ENCODE assay signal across 10 cellular contexts in the genomic region with DNA sequence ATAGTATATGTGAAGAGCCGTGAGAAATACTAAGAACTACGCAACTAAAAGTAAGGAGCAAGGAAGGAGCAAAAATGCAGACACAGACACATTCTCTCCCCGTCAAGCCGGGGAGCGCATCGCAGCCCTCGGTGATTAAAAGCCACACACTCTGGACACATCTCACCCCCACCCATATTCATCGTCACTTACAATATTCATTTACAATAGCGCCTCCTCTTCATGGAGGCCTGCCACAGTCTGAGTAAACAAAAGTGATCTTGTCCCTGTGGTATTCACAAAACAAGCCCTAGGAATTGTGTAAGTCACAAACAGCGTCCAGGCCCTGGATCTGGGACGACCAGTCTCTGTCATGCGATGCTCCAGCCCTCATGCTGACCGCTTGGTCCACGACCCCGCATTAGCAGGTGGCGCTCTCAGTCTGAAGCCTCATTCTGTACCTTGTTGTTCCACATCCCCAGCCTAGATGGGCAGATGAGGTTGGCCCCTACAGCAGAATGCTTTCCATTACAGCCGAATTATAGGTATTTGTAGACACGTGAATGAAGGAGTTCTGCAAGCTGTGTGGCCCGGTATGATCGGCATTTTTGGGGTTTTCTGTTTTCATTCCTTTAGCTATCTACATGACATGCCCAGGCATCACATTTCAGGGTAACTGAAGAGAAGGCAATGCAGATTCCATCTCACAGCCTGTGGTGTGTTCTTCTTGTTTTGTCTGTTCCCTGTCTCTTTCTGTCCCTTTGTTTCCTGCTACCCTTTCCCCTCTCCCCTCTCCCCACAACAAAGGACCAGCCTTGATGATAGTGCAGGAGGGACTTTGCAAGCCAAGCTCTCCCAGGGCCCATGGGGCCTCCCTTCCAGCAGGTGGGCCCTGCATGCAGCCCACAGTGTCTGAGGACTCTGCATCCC.
A peak's percentile ranks its signal among the peaks of the same experiment; 100 is the strongest.
DNase-seq lines count a peak whose midpoint lies in the region; ATAC-seq and TF ChIP-seq lines count a peak whose summit lies in the region.
"Had no signal": no experiment of that assay in that cellular context is flagged by ENCODE, and none has a peak within 500 bp of the region (broad histone marks: within the 10 kb centered on the region; RNA-seq: fewer than 3 reads in every experiment).

No MANE protein-coding gene starts in this region.

- peaks cover 16% of the 10 kb centered on the region for H3K4me1 ChIP-seq in vagina
- H3K4me1 ChIP-seq: Caco-2 had no signal

- no peak for DNase-seq in activated naive CD4-positive, alpha-beta T cell treated with anti-CD3 and anti-CD28 coated beads, Interleukin-2, amount 10 ng/mL, durations not matched to agents 7 days and 5 days
- DNase-seq in activated naive CD4-positive, alpha-beta T cell treated with Interleukin-2 at 50 U/mL for 16 hours: no peak
- DNase-seq in chondrocyte (ENCODE audit: low spot score) (no peak), midbrain (lab: John Stamatoyannopoulos, UW) (peak; percentile 70), vagina (ENCODE audit: extremely low spot score in 2 of 2) (peak in 1 of 2 donors; percentile 71), GM13977 (ENCODE audit: low spot score) (no peak)
- no peak for DNase-seq in activated CD4-positive, alpha-beta T cell treated with anti-CD3 and anti-CD28 coated beads, Interleukin-2, amount 50 U/mL, for 48 hours
- DNase-seq: Caco-2 had no signal

- intact Hi-C loops in vagina (cut with DNase I): no loop called here

- TF ChIP-seq CTCF in chondrocyte (IDR thresholded peaks at IDR 0.05) (no peak), vagina (IDR thresholded peaks at IDR 0.05) (no peak), GM13977 (IDR thresholded peaks at IDR 0.05; ENCODE audit: extremely low read depth, insufficient read depth, missing control alignments) (no peak)

- no peaks in the 10 kb centered on the region for H3K27me3 Mint-ChIP-seq in activated naive CD4-positive, alpha-beta T cell treated with anti-CD3 and anti-CD28 coated beads, Interleukin-2, amount 10 ng/mL, durations not matched to agents 7 days and 5 days
- no peaks in the 10 kb centered on the region for H3K27me3 Mint-ChIP-seq in chondrocyte (ENCODE audit: low read depth)

- peaks cover 0 to 9% of the 10 kb centered on the region in 2 donors for H3K36me3 ChIP-seq in vagina

- H3K27ac ChIP-seq in vagina: peak overlapping the region; percentile 72

- in situ Hi-C loops in GM13977 (cut with MboI; ENCODE audit: low pct_unique_long_range_greater_than_20kb, low sequenced_read_pairs, unreplicated experiment): no loop called here

- TF ChIP-seq POLR2A in vagina (IDR thresholded peaks at IDR 0.05): no peak

- peak overlapping the region; percentile 84 for H3K27ac Mint-ChIP-seq in activated naive CD4-positive, alpha-beta T cell treated with anti-CD3 and anti-CD28 coated beads, Interleukin-2, amount 10 ng/mL, durations not matched to agents 7 days and 5 days
- peak overlapping the region; percentile 67 for H3K27ac Mint-ChIP-seq in chondrocyte (ENCODE audit: unreplicated experiment)

- H3K9me3 ChIP-seq in vagina: no peaks in the 10 kb centered on the region
- H3K9me3 ChIP-seq: Caco-2 had no signal

- peak overlapping the region; percentile 24 for H3K4me3 Mint-ChIP-seq in activated naive CD4-positive, alpha-beta T cell treated with anti-CD3 and anti-CD28 coated beads, Interleukin-2, amount 10 ng/mL, durations not matched to agents 7 days and 5 days
- no peak overlapping the region for H3K4me3 Mint-ChIP-seq in chondrocyte (ENCODE audit: unreplicated experiment)

- no peaks in the 10 kb centered on the region for H3K27me3 ChIP-seq in vagina

- ATAC-seq in HG03342 (IDR thresholded peaks at IDR 0.05; ENCODE audit: unreplicated experiment): no peak
- ATAC-seq: Right ventricle myocardium inferior had no signal

- peaks cover 2% of the 10 kb centered on the region for H3K9me3 Mint-ChIP-seq in activated naive CD4-positive, alpha-beta T cell treated with anti-CD3 and anti-CD28 coated beads, Interleukin-2, amount 10 ng/mL, durations not matched to agents 7 days and 5 days
- H3K9me3 Mint-ChIP-seq in chondrocyte (ENCODE audit: low read depth): no peaks in the 10 kb centered on the region

- H3K36me3 Mint-ChIP-seq in activated naive CD4-positive, alpha-beta T cell treated with anti-CD3 and anti-CD28 coated beads, Interleukin-2, amount 10 ng/mL, durations not matched to agents 7 days and 5 days: peaks cover 48% of the 10 kb centered on the region
- peaks cover 9% of the 10 kb centered on the region for H3K36me3 Mint-ChIP-seq in chondrocyte (ENCODE audit: low read depth)

- H3K4me1 Mint-ChIP-seq in activated naive CD4-positive, alpha-beta T cell treated with anti-CD3 and anti-CD28 coated beads, Interleukin-2, amount 10 ng/mL, durations not matched to agents 7 days and 5 days: peaks cover 62% of the 10 kb centered on the region
- H3K4me1 Mint-ChIP-seq in chondrocyte (ENCODE audit: low read depth): peaks cover 26% of the 10 kb centered on the region

- CTCF ChIA-PET in activated naive CD4-positive, alpha-beta T cell treated with anti-CD3 and anti-CD28 coated beads, Interleukin-2, amount 10 ng/mL, durations not matched to agents 7 days and 5 days (lab: Charles Lee): no interaction called here

- H3K4me3 ChIP-seq in vagina: peak overlapping the region in 1 of 2 donors; percentile 10
